11 cellular contexts compared by ENCODE assay signal in the genomic region with DNA sequence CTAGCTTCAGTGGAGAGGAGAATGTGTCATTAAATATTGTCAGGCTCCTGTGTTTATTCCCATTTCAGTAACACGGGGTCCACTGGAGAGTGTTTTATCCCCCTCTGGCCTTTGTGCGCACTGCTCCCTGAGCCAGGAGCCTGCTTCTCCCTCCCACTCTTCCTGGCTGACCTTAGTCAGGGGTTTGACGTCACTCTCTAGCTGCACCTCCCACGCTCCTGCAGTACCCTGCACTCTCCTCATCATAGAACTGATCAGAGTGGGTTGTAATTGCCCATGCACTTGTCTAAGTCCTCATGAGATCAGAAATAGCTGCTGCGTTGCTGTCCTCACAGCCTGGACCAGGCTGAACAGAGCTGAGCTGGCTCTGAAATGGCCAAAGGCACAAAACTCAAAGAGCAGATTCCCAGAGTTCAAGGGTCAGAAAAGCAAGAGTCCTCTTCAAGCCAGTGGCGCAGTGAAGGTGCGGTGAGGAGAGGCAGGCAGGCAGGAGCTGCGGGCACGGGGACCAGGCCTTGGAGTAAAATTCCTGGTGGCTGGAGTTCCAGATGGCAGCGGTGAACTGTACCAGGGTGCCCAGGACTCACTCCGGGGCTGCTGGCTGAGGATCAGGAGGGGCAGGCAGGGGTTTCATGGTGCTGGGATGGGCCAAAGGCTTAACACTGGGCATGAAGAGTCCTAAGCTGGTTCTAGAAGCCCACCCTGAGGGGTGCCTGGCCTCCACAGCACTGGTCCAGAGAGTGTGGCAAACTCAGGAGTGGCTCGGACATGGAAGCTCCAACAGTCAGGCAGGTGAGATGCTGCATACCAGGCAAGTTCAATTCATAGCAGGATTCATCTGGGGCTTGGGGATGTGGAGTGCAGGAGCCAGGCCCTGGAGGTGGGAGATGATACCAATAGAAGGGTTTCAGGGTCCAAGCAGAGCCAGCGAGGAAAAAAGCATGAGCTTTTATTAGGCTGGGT.
A peak's percentile ranks its signal among the peaks of the same experiment; 100 is the strongest.
DNase-seq lines count a peak whose midpoint lies in the region; ATAC-seq and TF ChIP-seq lines count a peak whose summit lies in the region.
"Had no signal": no experiment of that assay in that cellular context is flagged by ENCODE, and none has a peak within 500 bp of the region (broad histone marks: within the 10 kb centered on the region; RNA-seq: fewer than 3 reads in every experiment).

No MANE protein-coding gene starts in this region.

- no peaks in the 10 kb centered on the region for H3K9me3 ChIP-seq in right lobe of liver
- no peaks in the 10 kb centered on the region for H3K9me3 ChIP-seq in CD4-positive, alpha-beta T cell (ENCODE audit: control insufficient read depth, low read length)

- no peaks in the 10 kb centered on the region for H3K27me3 ChIP-seq in right lobe of liver
- no peaks in the 10 kb centered on the region for H3K27me3 ChIP-seq in CD4-positive, alpha-beta T cell (ENCODE audit: control insufficient read depth, insufficient read depth, low read length)

- peaks cover 7% of the 10 kb centered on the region for H3K27me3 Mint-ChIP-seq in stimulated activated naive CD8-positive, alpha-beta T cell treated with anti-CD3 and anti-CD28 coated beads, Interleukin-15, amount 100 ng/mL, for 72 hours
- H3K27me3 Mint-ChIP-seq in CD4-positive, alpha-beta T cell, result no peaks in the 10 kb centered on the region

- H3K4me1 Mint-ChIP-seq in stimulated activated naive CD8-positive, alpha-beta T cell treated with anti-CD3 and anti-CD28 coated beads, Interleukin-15, amount 100 ng/mL, for 72 hours, result no peaks in the 10 kb centered on the region
- H3K4me1 Mint-ChIP-seq in CD4-positive, alpha-beta T cell (ENCODE audit: low read depth), result no peaks in the 10 kb centered on the region
- H3K4me1 Mint-ChIP-seq: central memory CD8-positive, alpha-beta T cell had no signal

- no peak overlapping the region for H3K27ac ChIP-seq in right lobe of liver
- no peak overlapping the region for H3K27ac ChIP-seq in CD4-positive, alpha-beta T cell (ENCODE audit: low read depth, low read length)

- in situ Hi-C loops in SK-MEL-5 (cut with HindIII; ENCODE audit: low pct_unique_long_range_greater_than_20kb, low sequenced_read_pairs), result no loop called here

- CTCF ChIA-PET in CD4-positive, alpha-beta T cell (lab: Charles Lee), result no interaction called here

- no peak for ATAC-seq in stimulated activated naive CD8-positive, alpha-beta T cell treated with anti-CD3 and anti-CD28 coated beads, Interleukin-15, amount 100 ng/mL, for 72 hours
- no peak for ATAC-seq in stimulated activated naive CD8-positive, alpha-beta T cell treated with anti-CD3 and anti-CD28 coated beads, Interleukin-15, Interleukin-2, amounts not matched to agents 100 U/mL and 50 U/mL, for 24 hours
- peak; percentile 52 to 85 (median 66) for ATAC-seq in right lobe of liver
- ATAC-seq in CD4-positive, alpha-beta T cell (ENCODE audit: poor library complexity), result no peak

- no peak overlapping the region for H3K4me3 Mint-ChIP-seq in stimulated activated naive CD8-positive, alpha-beta T cell treated with anti-CD3 and anti-CD28 coated beads, Interleukin-15, amount 100 ng/mL, for 72 hours
- H3K4me3 Mint-ChIP-seq in CD4-positive, alpha-beta T cell, result no peak overlapping the region
- H3K4me3 Mint-ChIP-seq: activated naive CD4-positive, alpha-beta T cell treated with anti-CD3 and anti-CD28 coated beads for 36 hours; central memory CD8-positive, alpha-beta T cell had no signal

- peak overlapping the region; percentile 33 to 89 for H3K27ac Mint-ChIP-seq in stimulated activated naive CD8-positive, alpha-beta T cell treated with anti-CD3 and anti-CD28 coated beads, Interleukin-15, amount 100 ng/mL, for 72 hours
- no peak overlapping the region for H3K27ac Mint-ChIP-seq in CD4-positive, alpha-beta T cell
- H3K27ac Mint-ChIP-seq: activated naive CD4-positive, alpha-beta T cell treated with anti-CD3 and anti-CD28 coated beads for 36 hours had no signal

- no peak for DNase-seq in stimulated activated naive CD8-positive, alpha-beta T cell treated with anti-CD3 and anti-CD28 coated beads, Interleukin-15, amount 100 ng/mL, for 72 hours
- DNase-seq in stimulated activated naive CD8-positive, alpha-beta T cell treated with anti-CD3 and anti-CD28 coated beads, Interleukin-15, Interleukin-2, amounts not matched to agents 100 U/mL and 50 U/mL, for 24 hours, result no peak
- DNase-seq in SK-MEL-5 (ENCODE audit: low read depth, low spot score) (peak; percentile 28), right lobe of liver (peak in 1 of 3 donors; percentile 33), SW480 (ENCODE audit: low spot score) (no peak), UCSD-AML1 (lab: John Stamatoyannopoulos, UW; ENCODE audit: unreplicated experiment) (no peak), midbrain (lab: John Stamatoyannopoulos, UW) (no peak)
- no peak for DNase-seq in CD4-positive, alpha-beta T cell
- DNase-seq: activated naive CD4-positive, alpha-beta T cell treated with anti-CD3 and anti-CD28 coated beads for 36 hours; NCI-H526 treated with DMSO at 0.1 percent for 48 hours had no signal

- 34% methylated on average over 9 of the region's 13 CpGs for WGBS in right lobe of liver (ENCODE audit: insufficient coverage, low coverage, low lambda C conversion rate, missing lambda C conversion rate)

- intact Hi-C loops in right lobe of liver (cut with DNase I), result no loop called here
- intact Hi-C loops in CD4-positive, alpha-beta T cell (cut with DNase I, micrococcal nuclease), result no loop called here

- POLR2A ChIA-PET in CD4-positive, alpha-beta T cell (lab: Charles Lee), result no interaction called here

- TF ChIP-seq CTCF in right lobe of liver (IDR thresholded peaks at IDR 0.05), result no peak
- no peak for TF ChIP-seq CTCF in CD4-positive, alpha-beta T cell (IDR thresholded peaks at IDR 0.05)

- no peak for TF ChIP-seq POLR2A in right lobe of liver (IDR thresholded peaks at IDR 0.05)

- H3K4me3 ChIP-seq in right lobe of liver, result no peak overlapping the region

- peaks cover 0 to 13% (median 0%) of the 10 kb centered on the region in 4 donors for H3K4me1 ChIP-seq in right lobe of liver

- no peaks in the 10 kb centered on the region for H3K36me3 Mint-ChIP-seq in CD4-positive, alpha-beta T cell (ENCODE audit: low read depth)

- H3K36me3 ChIP-seq in right lobe of liver, result no peaks in the 10 kb centered on the region

- H3K9me3 Mint-ChIP-seq in stimulated activated naive CD8-positive, alpha-beta T cell treated with anti-CD3 and anti-CD28 coated beads, Interleukin-15, amount 100 ng/mL, for 72 hours, result no peaks in the 10 kb centered on the region
- H3K9me3 Mint-ChIP-seq in CD4-positive, alpha-beta T cell, result no peaks in the 10 kb centered on the region
- H3K9me3 Mint-ChIP-seq: activated naive CD4-positive, alpha-beta T cell treated with anti-CD3 and anti-CD28 coated beads for 36 hours; central memory CD8-positive, alpha-beta T cell had no signal

Comparison
In these comparisons a context has a peak if more than half of its experiments do, and no peak if none do; other contexts are left out.
1. ATAC-seq: peak in right lobe of liver (4 of 4); none in stimulated activated naive CD8-positive, alpha-beta T cell treated with anti-CD3 and anti-CD28 coated beads, Interleukin-15, amount 100 ng/mL, for 72 hours (single experiment), stimulated activated naive CD8-positive, alpha-beta T cell treated with anti-CD3 and anti-CD28 coated beads, Interleukin-15, Interleukin-2, amounts not matched to agents 100 U/mL and 50 U/mL, for 24 hours (single experiment) and CD4-positive, alpha-beta T cell (single experiment).